In the genomic region with DNA sequence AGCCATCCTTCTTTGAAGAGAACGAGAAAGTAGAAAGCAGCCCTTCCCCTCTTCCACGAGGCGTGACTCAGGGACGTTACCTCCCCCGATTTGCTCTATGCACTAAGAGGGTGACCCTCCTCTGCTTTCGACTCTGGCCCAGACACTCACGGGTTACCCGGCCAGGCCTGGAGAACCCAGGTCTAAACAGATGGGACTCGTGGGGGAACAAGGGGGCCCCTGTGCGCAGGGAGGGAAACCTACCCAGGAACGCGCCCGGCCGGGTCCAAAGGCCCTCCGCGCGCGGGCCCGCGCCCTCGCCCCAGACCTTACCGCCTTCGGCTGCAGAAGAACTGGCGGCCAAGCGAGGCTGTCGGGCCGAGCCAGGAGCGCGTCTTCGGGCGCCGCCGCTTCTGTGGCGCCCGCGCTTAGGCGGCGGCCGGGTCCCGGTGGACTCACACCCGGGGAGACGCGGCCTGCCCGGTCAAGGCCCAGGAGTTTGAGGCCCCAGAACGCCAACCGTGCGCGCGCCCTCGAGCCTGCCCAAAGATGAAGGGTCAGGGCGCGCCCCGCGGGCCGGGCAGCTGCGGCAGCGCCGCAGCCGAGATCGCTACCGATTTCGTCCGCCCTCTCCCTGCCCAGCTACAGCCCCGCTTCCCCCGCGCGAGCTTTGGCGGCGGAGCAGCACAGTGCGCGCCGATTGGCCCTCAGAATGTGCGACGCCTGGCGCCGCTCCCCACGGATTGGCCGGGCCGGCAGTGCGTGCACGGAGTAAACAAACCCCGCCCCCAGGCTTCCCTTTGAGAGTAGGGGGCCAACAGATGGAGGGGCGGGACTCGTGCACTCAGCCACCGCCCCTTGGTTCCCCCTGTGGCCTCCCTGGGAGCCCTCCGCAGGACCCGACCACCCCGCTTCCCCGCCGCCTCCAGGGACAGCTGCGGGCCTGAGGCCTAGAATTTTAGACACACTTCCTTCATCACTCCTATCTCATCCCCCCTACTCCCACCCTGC, we compare ENCODE assay signal across 8 cellular contexts. TPM values are rescaled to one million over a fixed set of nuclear protein-coding genes. Genes with fewer than 3 reads are reported as not detected.
A peak's percentile ranks its signal among the peaks of the same experiment; 100 is the strongest.
DNase-seq lines count a peak whose midpoint lies in the region; ATAC-seq and TF ChIP-seq lines count a peak whose summit lies in the region.

A gene with protein sequence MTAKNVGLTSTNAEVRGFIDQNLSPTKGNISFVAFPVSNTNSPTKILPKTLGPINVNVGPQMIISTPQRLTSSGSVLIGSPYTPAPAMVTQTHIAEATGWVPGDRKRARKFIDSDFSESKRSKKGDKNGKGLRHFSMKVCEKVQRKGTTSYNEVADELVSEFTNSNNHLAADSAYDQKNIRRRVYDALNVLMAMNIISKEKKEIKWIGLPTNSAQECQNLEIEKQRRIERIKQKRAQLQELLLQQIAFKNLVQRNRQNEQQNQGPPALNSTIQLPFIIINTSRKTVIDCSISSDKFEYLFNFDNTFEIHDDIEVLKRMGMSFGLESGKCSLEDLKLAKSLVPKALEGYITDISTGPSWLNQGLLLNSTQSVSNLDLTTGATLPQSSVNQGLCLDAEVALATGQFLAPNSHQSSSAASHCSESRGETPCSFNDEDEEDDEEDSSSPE (minus strand): TSS at position 674 of the 990 bp plus-strand sequence. CDS start 47,795 bp downstream, outside the sequence.

- no peaks in the 10 kb centered on the region for H3K36me3 Mint-ChIP-seq in HFFc6 (ENCODE audit: low read depth)
- peaks cover 3% of the 10 kb centered on the region for H3K36me3 Mint-ChIP-seq in activated naive CD4-positive, alpha-beta T cell treated with anti-CD3 and anti-CD28 coated beads, Interleukin-2, amount 50 U/mL, for 24 hours

- H3K9me3 Mint-ChIP-seq in HFFc6 = no peaks in the 10 kb centered on the region
- H3K9me3 Mint-ChIP-seq in activated naive CD4-positive, alpha-beta T cell treated with anti-CD3 and anti-CD28 coated beads, Interleukin-2, amount 50 U/mL, for 24 hours = no peaks in the 10 kb centered on the region

- peaks cover 34% of the 10 kb centered on the region for H3K4me1 Mint-ChIP-seq in HFFc6 (ENCODE audit: low read depth)
- H3K4me1 Mint-ChIP-seq in activated naive CD4-positive, alpha-beta T cell treated with anti-CD3 and anti-CD28 coated beads, Interleukin-2, amount 50 U/mL, for 24 hours = peaks cover 35% of the 10 kb centered on the region

- peak within 1 kb of the TSS; percentile 91 for H3K4me3 Mint-ChIP-seq in HFFc6
- peak within 1 kb of the TSS; percentile 91 for H3K4me3 Mint-ChIP-seq in activated naive CD4-positive, alpha-beta T cell treated with anti-CD3 and anti-CD28 coated beads, Interleukin-2, amount 50 U/mL, for 24 hours

- peak within 1 kb of the TSS; percentile 83 for H3K27ac Mint-ChIP-seq in HFFc6
- H3K27ac Mint-ChIP-seq in activated naive CD4-positive, alpha-beta T cell treated with anti-CD3 and anti-CD28 coated beads, Interleukin-2, amount 50 U/mL, for 24 hours = peak within 1 kb of the TSS; percentile 87

- DNase-seq in HFFc6 = peak; percentile 83
- peak; percentile 95 for DNase-seq in NAMALWA (ENCODE audit: low spot score)
- DNase-seq in globus pallidus (ENCODE audit: low spot score) = peak; percentile 90
- peak; percentile 75 for DNase-seq in omental fat pad (ENCODE audit: low spot score)

- ATAC-seq in SK-N-SH treated with all-trans-retinoic acid at 6 μM for 48 hours (peak; percentile 99), omental fat pad (ENCODE audit: low FRiP score) (peak; percentile 99)

- peak within 1 kb of the TSS; percentile 70 for H3K4me3 ChIP-seq in GM08714 (ENCODE audit: low read length)

- no peaks in the 10 kb centered on the region for H3K27me3 Mint-ChIP-seq in HFFc6 (ENCODE audit: insufficient read depth)
- no peaks in the 10 kb centered on the region for H3K27me3 Mint-ChIP-seq in activated naive CD4-positive, alpha-beta T cell treated with anti-CD3 and anti-CD28 coated beads, Interleukin-2, amount 50 U/mL, for 24 hours

- peak within 1 kb of the TSS; percentile 47 for H3K27ac ChIP-seq in temporal lobe (ENCODE audit: low read depth, low read length)

- TF ChIP-seq CTCF in HFFc6 (IDR thresholded peaks at IDR 0.05) = no peak
- no peak for TF ChIP-seq CTCF in omental fat pad (IDR thresholded peaks at IDR 0.05)

TF ChIP-seq in SK-N-SH treated with all-trans-retinoic acid at 6 μM for 48 hours, 23 proteins besides CTCF, POLR2A, EP300 and RAD21:
- TF ChIP-seq BACH2 (CRISPR knock-in tag; IDR thresholded peaks at IDR 0.05; ENCODE audit: borderline replicate concordance) = no peak
- TF ChIP-seq ZC3H10 (CRISPR knock-in tag; IDR thresholded peaks at IDR 0.05) = no peak
- no peak for TF ChIP-seq ZFP3 (CRISPR knock-in tag; IDR thresholded peaks at IDR 0.05)

RNA-seq across cellular contexts. Expression of the gene that starts here (rescaled TPM):
- total RNA-seq in HFFc6 (2021; fragmentation: NEBNext Ultra II Directional; extraction: Animal tissue kit (Norgen Biotek cat#: 25700)) = 10 to 100 TPM; 22.0 to 34.1 (median 27.6) TPM
- total RNA-seq in omental fat pad (10 to 100 TPM; 30.5 to 75.9 (median 43.0) TPM), temporal lobe (35.9 TPM)

Comparison
In these comparisons a context has a peak if more than half of its experiments do, and no peak if none do; other contexts are left out.
1. Peak in every context shown above with its lines: DNase-seq, ATAC-seq, H3K4me3 ChIP-seq and H3K27ac ChIP-seq.